In genomic region chr1:184691719-184692324, GRCh38 we compare ENCODE assay signal across 9 cellular contexts.
A peak's percentile ranks its signal among the peaks of the same experiment; 100 is the strongest.
DNase-seq lines count a peak whose midpoint lies in the region; ATAC-seq and TF ChIP-seq lines count a peak whose summit lies in the region.
"Had no signal": no experiment of that assay in that cellular context is flagged by ENCODE, and none has a peak within 500 bp of the region (broad histone marks: within the 10 kb centered on the region; RNA-seq: fewer than 3 reads in every experiment).

No MANE protein-coding gene starts in this region.

- intact Hi-C loops in aorta (cut with DNase I) = no loop called here

- WGBS in aorta, 2 donors = 14 to 15% methylated on average over 4 of the region's 4 CpGs

- peak; percentile 71 for ATAC-seq in aorta (ENCODE audit: low FRiP score)
- ATAC-seq in HG03097 (IDR thresholded peaks at IDR 0.05; ENCODE audit: low FRiP score, unreplicated experiment) = no peak

- TF ChIP-seq CTCF in brain microvascular endothelial cell (IDR thresholded peaks at IDR 0.05; ENCODE audit: low read depth, low read length, missing control alignments) = peak; percentile 80

- H3K4me3 ChIP-seq in brain microvascular endothelial cell (ENCODE audit: low read depth, low read length) = no peak overlapping the region
- no peak overlapping the region for H3K4me3 ChIP-seq in aorta (ENCODE audit: low read length in 2 of 2)
- H3K4me3 ChIP-seq: BLaER1 treated with 17β-estradiol and CSF1 and Interleukin-3, amounts not matched to agents 10 nM and 100 nM had no signal

- in situ Hi-C loops in brain microvascular endothelial cell (cut with HindIII; ENCODE audit: low pct_ligation_motif_present, low sequenced_read_pairs) = no loop called here

- H3K27me3 ChIP-seq in brain microvascular endothelial cell (replicated peaks) (no peaks in the 10 kb centered on the region), aorta (ENCODE audit: control insufficient read depth in 1 of 2, insufficient read depth in 2 of 2, low read length in 1 of 2) (no peaks in the 10 kb centered on the region)
- H3K27me3 ChIP-seq: BLaER1 treated with 17β-estradiol and CSF1 and Interleukin-3, amounts not matched to agents 10 nM and 100 nM had no signal

- peaks cover 0 to 5% of the 10 kb centered on the region in 2 donors for H3K4me1 ChIP-seq in aorta (ENCODE audit: control insufficient read depth in 1 of 2, insufficient read depth in 2 of 2, low read length in 2 of 2)

- H3K27ac ChIP-seq in brain microvascular endothelial cell (no peak overlapping the region), aorta (ENCODE audit: low read depth in 1 of 2, low read length in 2 of 2) (no peak overlapping the region)
- H3K27ac ChIP-seq: BLaER1 treated with 17β-estradiol and CSF1 and Interleukin-3, amounts not matched to agents 10 nM and 100 nM had no signal

- DNase-seq in NCI-H2196 (lab: John Stamatoyannopoulos, UW; ENCODE audit: unreplicated experiment) (peak; percentile 34), NCI-H2196 treated with DMSO at 0.1 percent for 48 hours (lab: John Stamatoyannopoulos, UW; ENCODE audit: unreplicated experiment) (no peak), NCI-H1694 (lab: John Stamatoyannopoulos, UW) (peak; percentile 43), brain microvascular endothelial cell (peak; percentile 20), left kidney (ENCODE audit: low read depth, low spot score) (peak; percentile 84), aorta (no peak), GOT3 (lab: John Stamatoyannopoulos, UW) (no peak)

- no peaks in the 10 kb centered on the region for H3K9me3 ChIP-seq in aorta (ENCODE audit: control insufficient read depth, low read length)
- H3K9me3 ChIP-seq: BLaER1 treated with 17β-estradiol and CSF1 and Interleukin-3, amounts not matched to agents 10 nM and 100 nM had no signal

- peaks cover 9% of the 10 kb centered on the region for H3K36me3 ChIP-seq in brain microvascular endothelial cell (replicated peaks)
- H3K36me3 ChIP-seq in aorta (ENCODE audit: control insufficient read depth in 1 of 2, insufficient read depth in 2 of 2, low read length in 1 of 2) = peaks cover 0 to 2% of the 10 kb centered on the region in 2 donors

Comparison
In these comparisons a context has a peak if more than half of its experiments do, and no peak if none do; other contexts are left out.
1. DNase-seq: peak in NCI-H2196 (single experiment), NCI-H1694 (single experiment), brain microvascular endothelial cell (single experiment) and left kidney (single experiment); none in NCI-H2196 treated with DMSO at 0.1 percent for 48 hours (single experiment), aorta (0 of 2) and GOT3 (single experiment).